In genomic region chr20:32661820-32662528, GRCh38 we compare ENCODE assay signal across 21 cellular contexts. TPM values are rescaled to one million over a fixed set of nuclear protein-coding genes. Genes with fewer than 3 reads are reported as not detected.
"Had no signal": no experiment of that assay in that cellular context is flagged by ENCODE, and none has a peak within 500 bp of the region (broad histone marks: within the 10 kb centered on the region; RNA-seq: fewer than 3 reads in every experiment).

No MANE protein-coding gene starts in this region.

- DNase-seq: activated CD4-positive, alpha-beta memory T cell treated with anti-CD3 and anti-CD28 coated beads, Interleukin-2, amount 10 ng/mL, durations not matched to agents 7 days and 5 days; activated CD4-positive, alpha-beta T cell treated with anti-CD3 and anti-CD28 coated beads for 36 hours; activated gamma-delta T cell treated with Interleukin-2 at 50 U/mL for 16 hours; activated T-cell treated with anti-CD3 and anti-CD28 coated beads, Interleukin-2, amount 50 U/mL, for 72 hours; colonic mucosa; effector CD8-positive, alpha-beta T cell; kidney; mesenchymal stem cell; stimulated activated CD4-positive, alpha-beta T cell treated with anti-CD3 and anti-CD28 coated beads, Interleukin-12 subunit alpha, Interleukin-12 subunit beta, amount 100 ng/mL, for 4 hours; stimulated activated CD8-positive, alpha-beta memory T cell treated with anti-CD3 and anti-CD28 coated beads, Interleukin-4, amount 100 ng/mL, for 48 hours; stimulated activated naive CD8-positive, alpha-beta T cell treated with anti-CD3 and anti-CD28 coated beads, Interleukin-15, Interleukin-2, amounts not matched to agents 100 U/mL and 50 U/mL, for 24 hours; T1000; upper lobe of left lung had no signal

- H3K27ac Mint-ChIP-seq: activated CD4-positive, alpha-beta memory T cell treated with anti-CD3 and anti-CD28 coated beads, Interleukin-2, amount 10 ng/mL, durations not matched to agents 7 days and 5 days; activated CD4-positive, alpha-beta T cell treated with anti-CD3 and anti-CD28 coated beads for 36 hours; activated T-cell treated with anti-CD3 and anti-CD28 coated beads, Interleukin-2, amount 50 U/mL, for 72 hours; nephron had no signal

- H3K27me3 ChIP-seq: ascending aorta, colonic mucosa, gastroesophageal sphincter, suprapubic skin, upper lobe of left lung had no signal

- H3K4me3 ChIP-seq: ascending aorta, colonic mucosa, gastroesophageal sphincter, suprapubic skin, upper lobe of left lung had no signal

- H3K36me3 ChIP-seq: ascending aorta, colonic mucosa, gastroesophageal sphincter, suprapubic skin, upper lobe of left lung had no signal

- ATAC-seq: activated CD4-positive, alpha-beta T cell treated with anti-CD3 and anti-CD28 coated beads for 36 hours; activated T-cell treated with anti-CD3 and anti-CD28 coated beads, Interleukin-2, amount 50 U/mL, for 72 hours; gastroesophageal sphincter; left ventricle myocardium superior; stimulated activated naive CD8-positive, alpha-beta T cell treated with anti-CD3 and anti-CD28 coated beads, Interleukin-15, Interleukin-2, amounts not matched to agents 100 U/mL and 50 U/mL, for 24 hours had no signal

- H3K27me3 Mint-ChIP-seq: activated CD4-positive, alpha-beta memory T cell treated with anti-CD3 and anti-CD28 coated beads, Interleukin-2, amount 10 ng/mL, durations not matched to agents 7 days and 5 days; activated CD4-positive, alpha-beta T cell treated with anti-CD3 and anti-CD28 coated beads for 36 hours had no signal

- H3K9me3 ChIP-seq: ascending aorta, colonic mucosa, gastroesophageal sphincter, suprapubic skin, upper lobe of left lung had no signal

- H3K4me1 ChIP-seq: ascending aorta had no signal

- H3K9me3 Mint-ChIP-seq: nephron had no signal

- H3K4me3 Mint-ChIP-seq: activated CD4-positive, alpha-beta memory T cell treated with anti-CD3 and anti-CD28 coated beads, Interleukin-2, amount 10 ng/mL, durations not matched to agents 7 days and 5 days; activated CD4-positive, alpha-beta T cell treated with anti-CD3 and anti-CD28 coated beads for 36 hours; activated T-cell treated with anti-CD3 and anti-CD28 coated beads, Interleukin-2, amount 50 U/mL, for 72 hours; nephron had no signal

- H3K27ac ChIP-seq: ascending aorta, colonic mucosa, epithelial cell of prostate, gastroesophageal sphincter, suprapubic skin, upper lobe of left lung had no signal

- FAIRE-seq: kidney had no signal

RNA-seq across cellular contexts. Expression of gene C20orf203, which starts 11.8 kb away (rescaled TPM):
- total RNA-seq: activated CD4-positive, alpha-beta T cell treated with anti-CD3 and anti-CD28 coated beads for 36 hours; ascending aorta; cardiac septum; colonic mucosa; kidney; left ventricle myocardium superior; pulmonary artery endothelial cell had no signal
